Comparison of ENCODE assay signal across 11 cellular contexts in genomic region chr2:74496997-74497776, GRCh38. TPM values are rescaled to one million over a fixed set of nuclear protein-coding genes. Genes with fewer than 3 reads are reported as not detected.
DNase-seq lines count a peak whose midpoint lies in the region; ATAC-seq, FAIRE-seq and TF ChIP-seq lines count a peak whose summit lies in the region.
"Had no signal": no experiment of that assay in that cellular context is flagged by ENCODE, and none has a peak within 500 bp of the region (broad histone marks: within the 10 kb centered on the region; RNA-seq: fewer than 3 reads in every experiment).

No MANE protein-coding gene starts in this region.

- peaks cover 25% of the 10 kb centered on the region for H3K4me1 ChIP-seq in smooth muscle cell (ENCODE audit: low read depth)
- H3K4me1 ChIP-seq in HAP-1, result no peaks in the 10 kb centered on the region

- POLR2A ChIA-PET in activated CD4-positive, alpha-beta T cell treated with anti-CD3 and anti-CD28 coated beads for 36 hours (lab: Charles Lee), result interaction anchor here (0.6 kb wide), 2 partner anchors 70 to 79 kb away, joined by 3 read pairs; no protein-coding TSS in a partner anchor

- peaks cover 20% of the 10 kb centered on the region for H3K4me1 Mint-ChIP-seq in activated CD4-positive, alpha-beta T cell treated with anti-CD3 and anti-CD28 coated beads for 36 hours
- peaks cover 35% of the 10 kb centered on the region for H3K4me1 Mint-ChIP-seq in activated T-helper 1 cell treated with anti-CD3 and anti-CD28 coated beads, Interleukin-12 subunit alpha, Interleukin-12 subunit beta, Interleukin-2, Interleukin-4 antibody, amounts not matched to agents 30 ng/mL and 10 ng/mL and 1 ng/mL, durations not matched to agents 14 hours and 24 hours and 36 hours (ENCODE audit: low read depth)

- no peaks in the 10 kb centered on the region for H3K9me3 Mint-ChIP-seq in activated CD4-positive, alpha-beta T cell treated with anti-CD3 and anti-CD28 coated beads for 36 hours (ENCODE audit: low read depth)
- no peaks in the 10 kb centered on the region for H3K9me3 Mint-ChIP-seq in activated T-helper 1 cell treated with anti-CD3 and anti-CD28 coated beads, Interleukin-12 subunit alpha, Interleukin-12 subunit beta, Interleukin-2, Interleukin-4 antibody, amounts not matched to agents 30 ng/mL and 10 ng/mL and 1 ng/mL, durations not matched to agents 14 hours and 24 hours and 36 hours

- intact Hi-C loops in activated CD4-positive, alpha-beta T cell treated with anti-CD3 and anti-CD28 coated beads for 36 hours (cut with DNase I, micrococcal nuclease), result loop anchor here in 1 of 2 experiments (5.0 kb wide), 1 partner anchor 35 kb away; no protein-coding TSS in a partner anchor
- intact Hi-C loops in activated T-helper 1 cell treated with anti-CD3 and anti-CD28 coated beads, Interleukin-12 subunit alpha, Interleukin-12 subunit beta, Interleukin-2, Interleukin-4 antibody, amounts not matched to agents 30 ng/mL and 10 ng/mL and 1 ng/mL, durations not matched to agents 14 hours and 24 hours and 36 hours (cut with micrococcal nuclease), result no loop called here

- H3K9ac ChIP-seq in smooth muscle cell (ENCODE audit: low read depth), result no peak overlapping the region

- H3K4me3 ChIP-seq in smooth muscle cell (peak overlapping the region; percentile 46), HAP-1 (no peak overlapping the region)

- H3K27me3 Mint-ChIP-seq in activated CD4-positive, alpha-beta T cell treated with anti-CD3 and anti-CD28 coated beads for 36 hours, result peaks cover 39% of the 10 kb centered on the region
- peaks cover 38% of the 10 kb centered on the region for H3K27me3 Mint-ChIP-seq in activated T-helper 1 cell treated with anti-CD3 and anti-CD28 coated beads, Interleukin-12 subunit alpha, Interleukin-12 subunit beta, Interleukin-2, Interleukin-4 antibody, amounts not matched to agents 30 ng/mL and 10 ng/mL and 1 ng/mL, durations not matched to agents 14 hours and 24 hours and 36 hours (ENCODE audit: insufficient read depth)

- H3K79me2 ChIP-seq in smooth muscle cell (ENCODE audit: low read depth), result no peaks in the 10 kb centered on the region

- H3K4me3 Mint-ChIP-seq in activated CD4-positive, alpha-beta T cell treated with anti-CD3 and anti-CD28 coated beads for 36 hours, result peak overlapping the region; percentile 77
- peak overlapping the region; percentile 93 for H3K4me3 Mint-ChIP-seq in activated T-helper 1 cell treated with anti-CD3 and anti-CD28 coated beads, Interleukin-12 subunit alpha, Interleukin-12 subunit beta, Interleukin-2, Interleukin-4 antibody, amounts not matched to agents 30 ng/mL and 10 ng/mL and 1 ng/mL, durations not matched to agents 14 hours and 24 hours and 36 hours

- H3K27ac Mint-ChIP-seq in activated CD4-positive, alpha-beta T cell treated with anti-CD3 and anti-CD28 coated beads for 36 hours, result no peak overlapping the region
- peak overlapping the region; percentile 52 for H3K27ac Mint-ChIP-seq in activated T-helper 1 cell treated with anti-CD3 and anti-CD28 coated beads, Interleukin-12 subunit alpha, Interleukin-12 subunit beta, Interleukin-2, Interleukin-4 antibody, amounts not matched to agents 30 ng/mL and 10 ng/mL and 1 ng/mL, durations not matched to agents 14 hours and 24 hours and 36 hours

- no peak overlapping the region for H2AFZ ChIP-seq in smooth muscle cell (ENCODE audit: low read depth)

- peaks cover 14% of the 10 kb centered on the region for H3K36me3 Mint-ChIP-seq in activated CD4-positive, alpha-beta T cell treated with anti-CD3 and anti-CD28 coated beads for 36 hours (ENCODE audit: low read depth)
- peaks cover 43% of the 10 kb centered on the region for H3K36me3 Mint-ChIP-seq in activated T-helper 1 cell treated with anti-CD3 and anti-CD28 coated beads, Interleukin-12 subunit alpha, Interleukin-12 subunit beta, Interleukin-2, Interleukin-4 antibody, amounts not matched to agents 30 ng/mL and 10 ng/mL and 1 ng/mL, durations not matched to agents 14 hours and 24 hours and 36 hours (ENCODE audit: low read depth)

- H3F3A ChIP-seq in smooth muscle cell (ENCODE audit: low read depth), result peaks cover 5% of the 10 kb centered on the region

- in situ Hi-C loops in HAP-1 (cut with MboI; ENCODE audit: low sequenced_read_pairs), result no loop called here

- no peak overlapping the region for H3K27ac ChIP-seq in smooth muscle cell (ENCODE audit: low read depth)
- H3K27ac ChIP-seq: uterus had no signal

- CTCF ChIA-PET in activated CD4-positive, alpha-beta T cell treated with anti-CD3 and anti-CD28 coated beads for 36 hours (lab: Charles Lee), result interaction anchor here (1.1 to 1.3 kb wide), 2 partner anchors 9 to 15 kb away, joined by 4 to 5 read pairs; partner anchors contain the start of genes CCDC142 and TTC31

- TF ChIP-seq CTCF in smooth muscle cell (IDR thresholded peaks at IDR 0.05; ENCODE audit: borderline replicate concordance, insufficient read depth, poor library complexity, severe bottlenecking) (no peak), D721Med (IDR thresholded peaks at IDR 0.05; ENCODE audit: insufficient read depth, missing control alignments) (no peak)

- peak overlapping the region; percentile 88 for H3K4me2 ChIP-seq in smooth muscle cell

- H4K20me1 ChIP-seq in smooth muscle cell (ENCODE audit: low read depth), result no peaks in the 10 kb centered on the region

- H3K9me3 ChIP-seq in smooth muscle cell (replicated peaks; ENCODE audit: low read depth) (no peaks in the 10 kb centered on the region), HAP-1 (no peaks in the 10 kb centered on the region)
- H3K9me3 ChIP-seq: uterus had no signal

- no peaks in the 10 kb centered on the region for H3K36me3 ChIP-seq in smooth muscle cell (ENCODE audit: low read depth)
- H3K36me3 ChIP-seq in HAP-1 (replicated peaks), result peaks cover 8% of the 10 kb centered on the region
- H3K36me3 ChIP-seq: uterus had no signal

- DNase-seq in activated CD4-positive, alpha-beta T cell treated with anti-CD3 and anti-CD28 coated beads for 36 hours, result no peak
- DNase-seq in activated CD4-positive, alpha-beta T cell treated with anti-CD3 and anti-CD28 coated beads, Interleukin-2, amount 50 U/mL, for 48 hours, result no peak
- no peak for DNase-seq in activated T-helper 1 cell treated with anti-CD3 and anti-CD28 coated beads, Interleukin-12 subunit alpha, Interleukin-12 subunit beta, Interleukin-2, Interleukin-4 antibody, amounts not matched to agents 30 ng/mL and 10 ng/mL and 1 ng/mL, durations not matched to agents 14 hours and 24 hours and 36 hours (ENCODE audit: low spot score)
- DNase-seq in islet precursor cell (peak; percentile 38), smooth muscle cell (lab: John Stamatoyannopoulos, UW; ENCODE audit: unreplicated experiment) (no peak), D721Med (ENCODE audit: insufficient read length, low spot score) (no peak), HAP-1 (ENCODE audit: low spot score in 2 of 2) (no peak), pons (ENCODE audit: low spot score) (no peak)
- DNase-seq: uterus had no signal

- WGBS in smooth muscle cell (ENCODE audit: low lambda C conversion rate), result 66% methylated on average over 19 of the region's 19 CpGs

- ATAC-seq in activated CD4-positive, alpha-beta T cell treated with anti-CD3 and anti-CD28 coated beads for 36 hours, result no peak

- H3K27me3 ChIP-seq in smooth muscle cell (ENCODE audit: low read depth), result peaks cover 49% of the 10 kb centered on the region
- no peaks in the 10 kb centered on the region for H3K27me3 ChIP-seq in HAP-1 (ENCODE audit: low read depth)

- FAIRE-seq in D721Med (lab: Jason Lieb, UNC), result no peak
- FAIRE-seq: endothelial cell of umbilical vein had no signal

RNA-seq across cellular contexts. Expression of gene LBX2, which starts 2.2 kb away (rescaled TPM):
- total RNA-seq in activated CD4-positive, alpha-beta T cell treated with anti-CD3 and anti-CD28 coated beads for 36 hours, result under 1 TPM in 1 of 2 experiments, not detected in 1; 0.28 TPM
- total RNA-seq in activated T-helper 1 cell treated with anti-CD3 and anti-CD28 coated beads, Interleukin-12 subunit alpha, Interleukin-12 subunit beta, Interleukin-2, Interleukin-4 antibody, amounts not matched to agents 30 ng/mL and 10 ng/mL and 1 ng/mL, durations not matched to agents 14 hours and 24 hours and 36 hours, result 0.54 and 1.1 TPM in 2 replicates
- 1.7 and 2.4 TPM in 2 replicates for total RNA-seq in smooth muscle cell
- 1.5 and 1.6 TPM in 2 replicates for polyA plus RNA-seq in smooth muscle cell

RNA-seq across cellular contexts. Expression of gene PCGF1, which starts 10.3 kb away (rescaled TPM):
- 10 to 100 TPM; 21.7 to 28.7 TPM for total RNA-seq in activated CD4-positive, alpha-beta T cell treated with anti-CD3 and anti-CD28 coated beads for 36 hours
- total RNA-seq in activated T-helper 1 cell treated with anti-CD3 and anti-CD28 coated beads, Interleukin-12 subunit alpha, Interleukin-12 subunit beta, Interleukin-2, Interleukin-4 antibody, amounts not matched to agents 30 ng/mL and 10 ng/mL and 1 ng/mL, durations not matched to agents 14 hours and 24 hours and 36 hours, result 41.9 and 45.0 TPM in 2 replicates
- total RNA-seq in smooth muscle cell, result 19.1 and 23.7 TPM in 2 replicates
- polyA plus RNA-seq in smooth muscle cell, result 29.3 and 34.3 TPM in 2 replicates

RNA-seq across cellular contexts. Expression of gene TTC31, which starts 14.3 kb away (rescaled TPM):
- 10 to 100 TPM; 24.0 to 24.6 TPM for total RNA-seq in activated CD4-positive, alpha-beta T cell treated with anti-CD3 and anti-CD28 coated beads for 36 hours
- 30.2 and 32.2 TPM in 2 replicates for total RNA-seq in activated T-helper 1 cell treated with anti-CD3 and anti-CD28 coated beads, Interleukin-12 subunit alpha, Interleukin-12 subunit beta, Interleukin-2, Interleukin-4 antibody, amounts not matched to agents 30 ng/mL and 10 ng/mL and 1 ng/mL, durations not matched to agents 14 hours and 24 hours and 36 hours
- total RNA-seq in smooth muscle cell, result 18.7 and 23.3 TPM in 2 replicates
- 17.3 and 19.9 TPM in 2 replicates for polyA plus RNA-seq in smooth muscle cell

RNA-seq across cellular contexts. Expression of gene CCDC142, which starts 14.4 kb away (rescaled TPM):
- 10 to 100 TPM in 1 of 2 experiments, 1 to 10 TPM in 1; 9.7 to 13.2 TPM for total RNA-seq in activated CD4-positive, alpha-beta T cell treated with anti-CD3 and anti-CD28 coated beads for 36 hours
- 30.4 and 36.3 TPM in 2 replicates for total RNA-seq in activated T-helper 1 cell treated with anti-CD3 and anti-CD28 coated beads, Interleukin-12 subunit alpha, Interleukin-12 subunit beta, Interleukin-2, Interleukin-4 antibody, amounts not matched to agents 30 ng/mL and 10 ng/mL and 1 ng/mL, durations not matched to agents 14 hours and 24 hours and 36 hours
- 5.5 and 8.0 TPM in 2 replicates for total RNA-seq in smooth muscle cell
- polyA plus RNA-seq in smooth muscle cell, result 7.7 and 10.8 TPM in 2 replicates

RNA-seq across cellular contexts. Expression of gene TLX2, which starts 17.1 kb away (rescaled TPM):
- under 1 TPM; 0.18 to 0.21 TPM for total RNA-seq in activated CD4-positive, alpha-beta T cell treated with anti-CD3 and anti-CD28 coated beads for 36 hours
- 1.2 and 1.5 TPM in 2 replicates for total RNA-seq in activated T-helper 1 cell treated with anti-CD3 and anti-CD28 coated beads, Interleukin-12 subunit alpha, Interleukin-12 subunit beta, Interleukin-2, Interleukin-4 antibody, amounts not matched to agents 30 ng/mL and 10 ng/mL and 1 ng/mL, durations not matched to agents 14 hours and 24 hours and 36 hours
- not detected in 2 replicates for total RNA-seq in smooth muscle cell
- 0.80 TPM in 1 of 2 replicates, not detected in the other for polyA plus RNA-seq in smooth muscle cell
- total RNA-seq: endothelial cell of umbilical vein, lung microvascular endothelial cell had no signal
- polyA plus RNA-seq: endothelial cell of umbilical vein had no signal
